In genomic region chr1:220453371-220453770, GRCh38 we compare ENCODE assay signal across 9 cellular contexts.
"Had no signal": no experiment of that assay in that cellular context is flagged by ENCODE, and none has a peak within 500 bp of the region (broad histone marks: within the 10 kb centered on the region; RNA-seq: fewer than 3 reads in every experiment).

No MANE protein-coding gene starts in this region.

- H3K4me3 Mint-ChIP-seq: GM23338, H9, IgD-negative memory B cell had no signal

- FAIRE-seq: H1, H54, HepG2, HTR-8/SVneo had no signal

- H3K4me2 ChIP-seq: GM23338 had no signal

- H3K4me3 ChIP-seq: GM23338 had no signal

- H2AFZ ChIP-seq: GM23338 had no signal

- DNase-seq: H9, HCEC 1CT, KBM-7 had no signal

- H3K9me3 Mint-ChIP-seq: GM23338, H9 had no signal

- H3K4me1 Mint-ChIP-seq: IgD-negative memory B cell had no signal

- ATAC-seq: GM23338, HepG2 had no signal

- H3K36me3 Mint-ChIP-seq: IgD-negative memory B cell had no signal
